Comparison of ENCODE assay signal across 8 cellular contexts in the genomic region with DNA sequence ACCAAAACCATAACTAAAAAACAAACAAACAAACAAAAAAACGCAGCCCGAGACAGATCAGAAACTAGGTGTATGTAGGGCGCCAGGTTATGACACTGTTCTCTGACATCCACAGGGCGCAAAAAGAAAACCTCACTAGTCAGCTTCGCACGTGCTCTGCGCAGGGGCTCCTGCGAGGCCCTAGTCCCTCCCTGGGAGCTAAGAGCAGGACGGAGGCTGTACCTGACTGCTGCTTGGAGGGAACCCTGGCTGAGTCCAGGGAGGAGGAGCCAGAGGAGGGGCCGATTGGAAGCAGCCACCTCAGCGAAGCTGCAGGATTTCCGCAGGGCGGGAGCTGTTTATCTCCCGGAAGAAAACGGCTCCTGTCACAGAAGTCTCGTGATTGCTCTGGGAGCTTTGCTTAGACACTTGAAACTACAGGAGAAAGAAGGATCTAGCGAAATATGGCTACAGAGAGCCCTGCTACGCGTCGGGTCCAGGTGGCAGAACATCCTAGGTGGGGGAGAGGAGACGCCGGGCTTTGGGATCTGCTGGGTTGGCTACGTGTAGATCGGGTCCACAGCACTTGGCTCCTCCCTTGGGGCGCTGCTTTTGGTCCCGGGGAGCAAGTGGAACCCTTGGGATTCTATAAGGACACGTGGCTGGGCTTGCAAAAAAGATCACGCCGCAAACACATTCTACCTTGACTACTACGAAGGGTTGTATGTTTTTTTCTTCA. TPM values are rescaled to one million over a fixed set of nuclear protein-coding genes. Genes with fewer than 3 reads are reported as not detected.
DNase-seq lines count a peak whose midpoint lies in the region; ATAC-seq and TF ChIP-seq lines count a peak whose summit lies in the region.

A gene (plus strand): TSS at position 368 of the 718 bp plus-strand sequence. CDS start 76 bp downstream, at position 444.

- H3K4me3 Mint-ChIP-seq in naive thymus-derived CD8-positive, alpha-beta T cell, result peak within 1 kb of the TSS; percentile 94 to 100 (median 95)

- H3K27ac Mint-ChIP-seq in naive thymus-derived CD8-positive, alpha-beta T cell, result peak within 1 kb of the TSS; percentile 94 to 99 (median 96)

- no peaks in the 10 kb centered on the region for H3K9me3 Mint-ChIP-seq in naive thymus-derived CD8-positive, alpha-beta T cell

- H3K4me3 ChIP-seq in KMS-11 (IDR thresholded peaks at IDR 0.05; ENCODE audit: insufficient read depth, low read depth, low read length) (no peak within 1 kb of the TSS), fibroblast of lung (replicated peaks in 1 of 4; ENCODE audit: control extremely low read depth in 1 of 4, insufficient read depth in 1 of 4, low read depth in 3 of 4, low read length in 4 of 4) (peak within 1 kb of the TSS; percentile 74 to 86 (median 78))

- POLR2A ChIA-PET in naive thymus-derived CD8-positive, alpha-beta T cell (lab: Charles Lee), result interaction anchor here (0.9 to 1.6 kb wide), 4 partner anchors 10 to 451 kb away, joined by 3 to 34 read pairs (median 4); a partner anchor contains a TSS

- peak; percentile 74 for DNase-seq in DMS79 (lab: John Stamatoyannopoulos, UW)
- DNase-seq in RPMI7951 (ENCODE audit: low read depth), result peak; percentile 86
- DNase-seq in activated T-helper 1 cell treated with anti-CD3 and anti-CD28 coated beads, Interleukin-2, amount 50 U/mL, for 16 hours (ENCODE audit: low read depth in 1 of 2, low spot score in 1 of 2), result peak; percentile 52 to 71
- peak; percentile 81 to 86 for DNase-seq in fibroblast of lung (ENCODE audit: low read depth in 2 of 2)
- peak; percentile 57 to 83 (median 74) for DNase-seq in naive thymus-derived CD8-positive, alpha-beta T cell
- DNase-seq in stimulated activated naive CD4-positive, alpha-beta T cell (lab: John Stamatoyannopoulos, UW), result peak; percentile 63 to 78 (median 72)

- H3K27me3 ChIP-seq in KMS-11 (ENCODE audit: insufficient read depth, low read depth) (no peaks in the 10 kb centered on the region), fibroblast of lung (ENCODE audit: control insufficient read depth, insufficient read depth, low read length) (no peaks in the 10 kb centered on the region)

- H3K4me2 ChIP-seq in KMS-11 (peak within 1 kb of the TSS; percentile 79), fibroblast of lung (ENCODE audit: extremely low read depth, insufficient read depth, low read length) (peak within 1 kb of the TSS; percentile 93)

- no peaks in the 10 kb centered on the region for H3K36me3 Mint-ChIP-seq in naive thymus-derived CD8-positive, alpha-beta T cell

- H3K79me2 ChIP-seq in KMS-11 (ENCODE audit: insufficient read depth, low read depth) (peaks cover 7% of the 10 kb centered on the region), fibroblast of lung (ENCODE audit: control insufficient read depth, insufficient read depth, low read length) (peaks cover 25% of the 10 kb centered on the region)

- peaks cover 17 to 44% (median 38%) of the 10 kb centered on the region in 4 donors for H3K4me1 Mint-ChIP-seq in naive thymus-derived CD8-positive, alpha-beta T cell

- H3K9ac ChIP-seq in KMS-11 (peak within 1 kb of the TSS; percentile 79), fibroblast of lung (ENCODE audit: insufficient read depth, low read length) (peak within 1 kb of the TSS; percentile 78)

- H2AFZ ChIP-seq in KMS-11 (ENCODE audit: low read depth) (peak within 1 kb of the TSS; percentile 77), fibroblast of lung (ENCODE audit: low read length) (peak within 1 kb of the TSS; percentile 82)

- H4K20me1 ChIP-seq in KMS-11 (ENCODE audit: insufficient read depth) (no peaks in the 10 kb centered on the region), fibroblast of lung (ENCODE audit: control insufficient read depth, extremely low read depth, insufficient read depth, low read length) (no peaks in the 10 kb centered on the region)

- TF ChIP-seq CTCF in KMS-11 (conservative IDR thresholded peaks at IDR 0.05; ENCODE audit: low read depth, low read length), result no peak
- no peak for TF ChIP-seq CTCF in fibroblast of lung (conservative IDR thresholded peaks at IDR 0.05 in 1 of 2, IDR thresholded peaks at IDR 0.05 in 1 of 2; ENCODE audit: low read depth in 1 of 2, low read length in 2 of 2)

- H3K27me3 Mint-ChIP-seq in naive thymus-derived CD8-positive, alpha-beta T cell, result no peaks in the 10 kb centered on the region

- ATAC-seq in GM21737 (IDR thresholded peaks at IDR 0.05; ENCODE audit: unreplicated experiment), result peak; percentile 97
- peak; percentile 95 to 97 for ATAC-seq in naive thymus-derived CD8-positive, alpha-beta T cell

- no peaks in the 10 kb centered on the region for H3K9me3 ChIP-seq in fibroblast of lung (ENCODE audit: control insufficient read depth, insufficient read depth, low read depth, low read length)

- H3K4me1 ChIP-seq in KMS-11 (ENCODE audit: low read depth, poor library complexity, severe bottlenecking), result peaks cover 20% of the 10 kb centered on the region
- peaks cover 3% of the 10 kb centered on the region for H3K4me1 ChIP-seq in fibroblast of lung (ENCODE audit: control insufficient read depth, extremely low read depth, insufficient read depth, low read length)

- H3K36me3 ChIP-seq in KMS-11 (ENCODE audit: insufficient read depth), result no peaks in the 10 kb centered on the region
- no peaks in the 10 kb centered on the region for H3K36me3 ChIP-seq in fibroblast of lung (ENCODE audit: control insufficient read depth, insufficient read depth, low read length)

- H3K27ac ChIP-seq in KMS-11, result peak within 1 kb of the TSS; percentile 55
- peak within 1 kb of the TSS; percentile 80 for H3K27ac ChIP-seq in fibroblast of lung (ENCODE audit: insufficient read depth, low read length)

RNA-seq across cellular contexts. Expression of the gene that starts here (rescaled TPM):
- total RNA-seq in RPMI7951 (2014; rRNA removed; shearing (Covaris generic)), result 90.8 and 107 TPM in 2 replicates
- total RNA-seq in fibroblast of lung, result 62.4 and 74.5 TPM in 2 replicates
- polyA plus RNA-seq in fibroblast of lung, result 35.0 and 37.5 TPM in 2 replicates
- 25.4 and 26.0 TPM in 2 replicates for polyA plus RNA-seq in fibroblast of lung (2012)
- polyA minus RNA-seq in fibroblast of lung (ENCODE audit: low replicate concordance), result 19.6 and 24.5 TPM in 2 replicates
- total RNA-seq in naive thymus-derived CD8-positive, alpha-beta T cell, result 10 to 100 TPM; 26.3 to 27.9 TPM
- polyA plus RNA-seq in naive thymus-derived CD8-positive, alpha-beta T cell, result 10 to 100 TPM; 18.8 to 21.5 (median 19.3) TPM
